8 cellular contexts compared by ENCODE assay signal in genomic region chr4:140095694-140096482, GRCh38. TPM values are rescaled to one million over a fixed set of nuclear protein-coding genes. Genes with fewer than 3 reads are reported as not detected.
A peak's percentile ranks its signal among the peaks of the same experiment; 100 is the strongest.
DNase-seq lines count a peak whose midpoint lies in the region; ATAC-seq and TF ChIP-seq lines count a peak whose summit lies in the region.

No MANE protein-coding gene starts in this region.

- H3K4me3 Mint-ChIP-seq in Caco-2 (ENCODE audit: unreplicated experiment): peak overlapping the region; percentile 7
- peak overlapping the region; percentile 72 for H3K4me3 Mint-ChIP-seq in activated CD4-positive, alpha-beta memory T cell treated with anti-CD3 and anti-CD28 coated beads, Interleukin-2, amount 10 ng/mL, durations not matched to agents 7 days and 5 days
- peak overlapping the region; percentile 27 for H3K4me3 Mint-ChIP-seq in endodermal cell
- H3K4me3 Mint-ChIP-seq in naive thymus-derived CD4-positive, alpha-beta T cell: peak overlapping the region; percentile 68 to 97 (median 88)

- H3K4me1 ChIP-seq in Caco-2 (peaks cover 40% of the 10 kb centered on the region), endodermal cell (ENCODE audit: control insufficient read depth, insufficient read depth, low read length) (peaks cover 26% of the 10 kb centered on the region), thyroid gland (peaks cover 39 to 77% of the 10 kb centered on the region in 2 donors)
- peaks cover 5 to 53% of the 10 kb centered on the region in 2 donors for H3K4me1 ChIP-seq in naive thymus-derived CD4-positive, alpha-beta T cell (ENCODE audit: control insufficient read depth in 2 of 2, insufficient read depth in 2 of 2, low read length in 2 of 2)

- CTCF ChIA-PET in Caco-2 (lab: Charles Lee): no interaction called here
- CTCF ChIA-PET in activated CD4-positive, alpha-beta memory T cell treated with anti-CD3 and anti-CD28 coated beads, Interleukin-2, amount 10 ng/mL, durations not matched to agents 7 days and 5 days (lab: Charles Lee): interaction anchor here (0.6 to 1.7 kb wide), 6 partner anchors 9 to 158 kb away, joined by 3 to 8 read pairs (median 3); no protein-coding TSS in a partner anchor
- CTCF ChIA-PET in naive thymus-derived CD4-positive, alpha-beta T cell (lab: Charles Lee): interaction anchor here (0.7 to 1.1 kb wide), 4 partner anchors 25 to 63 kb away, joined by 3 read pairs; no protein-coding TSS in a partner anchor

- H3K9ac ChIP-seq in endodermal cell (ENCODE audit: extremely low read depth, low read length, poor library complexity, severe bottlenecking): no peak overlapping the region

- peak; percentile 73 for ATAC-seq in naive thymus-derived CD4-positive, alpha-beta T cell

- intact Hi-C loops in Caco-2 (cut with micrococcal nuclease; ENCODE audit: unreplicated experiment) (no loop called here), thyroid gland (cut with DNase I) (no loop called here)
- intact Hi-C loops in naive thymus-derived CD4-positive, alpha-beta T cell (cut with micrococcal nuclease): loop anchor here (1.0 to 10.0 kb wide), 12 partner anchors 7 to 921 kb away; partner anchors contain the start of genes ELF2 (in 1 of the 2) and SETD7 (in 1 of the 2)

- H3K4me1 Mint-ChIP-seq in Caco-2 (ENCODE audit: low read depth, unreplicated experiment): peaks cover 73% of the 10 kb centered on the region
- H3K4me1 Mint-ChIP-seq in activated CD4-positive, alpha-beta memory T cell treated with anti-CD3 and anti-CD28 coated beads, Interleukin-2, amount 10 ng/mL, durations not matched to agents 7 days and 5 days: peaks cover 92% of the 10 kb centered on the region
- peaks cover 74% of the 10 kb centered on the region for H3K4me1 Mint-ChIP-seq in endodermal cell
- peaks cover 51 to 83% (median 75%) of the 10 kb centered on the region in 7 donors for H3K4me1 Mint-ChIP-seq in naive thymus-derived CD4-positive, alpha-beta T cell

- DNase-seq in Caco-2: no peak
- peak; percentile 88 to 92 for DNase-seq in Kasumi-1 (lab: John Stamatoyannopoulos, UW)
- DNase-seq in activated CD4-positive, alpha-beta memory T cell treated with anti-CD3 and anti-CD28 coated beads, Interleukin-2, amount 10 ng/mL, durations not matched to agents 7 days and 5 days: peak; percentile 72
- DNase-seq in endodermal cell: peak; percentile 81
- DNase-seq in naive thymus-derived CD4-positive, alpha-beta T cell: peak in 8 of 9 donors; percentile 46 to 92 (median 71)
- DNase-seq in thyroid gland: peak in 1 of 2 donors; percentile 22
- no peak for DNase-seq in NCI-H446 treated with DMSO at 0.1 percent for 48 hours (lab: John Stamatoyannopoulos, UW)
- no peak for DNase-seq in NCI-H2227 (lab: John Stamatoyannopoulos, UW; ENCODE audit: unreplicated experiment)

- H3K4me3 ChIP-seq in Caco-2 (ENCODE audit: low read depth, low read length) (no peak overlapping the region), endodermal cell (ENCODE audit: low read length) (no peak overlapping the region), thyroid gland (replicated peaks in 1 of 3) (no peak overlapping the region)
- H3K4me3 ChIP-seq in naive thymus-derived CD4-positive, alpha-beta T cell (ENCODE audit: low read length): peak overlapping the region; percentile 39

- no peak overlapping the region for H3K27ac ChIP-seq in endodermal cell (ENCODE audit: low read depth, low read length)
- peak overlapping the region; percentile 73 for H3K27ac ChIP-seq in naive thymus-derived CD4-positive, alpha-beta T cell (ENCODE audit: low read depth, low read length)
- peak overlapping the region; percentile 74 to 80 (median 78) for H3K27ac ChIP-seq in thyroid gland

- H3K9me3 ChIP-seq in Caco-2 (no peaks in the 10 kb centered on the region), endodermal cell (ENCODE audit: control insufficient read depth, low read length) (no peaks in the 10 kb centered on the region), thyroid gland (no peaks in the 10 kb centered on the region)
- no peaks in the 10 kb centered on the region for H3K9me3 ChIP-seq in naive thymus-derived CD4-positive, alpha-beta T cell (ENCODE audit: control insufficient read depth in 2 of 3, low read length in 3 of 3)

- H3K27me3 Mint-ChIP-seq in Caco-2 (ENCODE audit: insufficient read depth, unreplicated experiment): no peaks in the 10 kb centered on the region
- no peaks in the 10 kb centered on the region for H3K27me3 Mint-ChIP-seq in activated CD4-positive, alpha-beta memory T cell treated with anti-CD3 and anti-CD28 coated beads, Interleukin-2, amount 10 ng/mL, durations not matched to agents 7 days and 5 days
- H3K27me3 Mint-ChIP-seq in endodermal cell (ENCODE audit: insufficient read depth): no peaks in the 10 kb centered on the region
- peaks cover 0 to 2% (median 0%) of the 10 kb centered on the region in 5 donors for H3K27me3 Mint-ChIP-seq in naive thymus-derived CD4-positive, alpha-beta T cell

- peak overlapping the region; percentile 60 for H3K27ac Mint-ChIP-seq in Caco-2 (ENCODE audit: unreplicated experiment)
- H3K27ac Mint-ChIP-seq in activated CD4-positive, alpha-beta memory T cell treated with anti-CD3 and anti-CD28 coated beads, Interleukin-2, amount 10 ng/mL, durations not matched to agents 7 days and 5 days: peak overlapping the region; percentile 89
- H3K27ac Mint-ChIP-seq in endodermal cell: peak overlapping the region; percentile 91
- H3K27ac Mint-ChIP-seq in naive thymus-derived CD4-positive, alpha-beta T cell: peak overlapping the region; percentile 90 to 99 (median 95)

- no peaks in the 10 kb centered on the region for H3K36me3 ChIP-seq in Caco-2 (ENCODE audit: control insufficient read depth, insufficient read depth, low read length)
- no peaks in the 10 kb centered on the region for H3K36me3 ChIP-seq in endodermal cell (ENCODE audit: control insufficient read depth, insufficient read depth, low read length)
- H3K36me3 ChIP-seq in naive thymus-derived CD4-positive, alpha-beta T cell (ENCODE audit: control insufficient read depth in 2 of 3, insufficient read depth in 3 of 3, low read length in 3 of 3): no peaks in the 10 kb centered on the region
- no peaks in the 10 kb centered on the region for H3K36me3 ChIP-seq in thyroid gland

- H3K36me3 Mint-ChIP-seq in Caco-2 (ENCODE audit: insufficient read depth, unreplicated experiment) (no peaks in the 10 kb centered on the region), endodermal cell (ENCODE audit: low read depth) (peaks cover 3% of the 10 kb centered on the region)
- H3K36me3 Mint-ChIP-seq in activated CD4-positive, alpha-beta memory T cell treated with anti-CD3 and anti-CD28 coated beads, Interleukin-2, amount 10 ng/mL, durations not matched to agents 7 days and 5 days (ENCODE audit: low read depth): peaks cover 3% of the 10 kb centered on the region
- peaks cover 0 to 16% (median 0%) of the 10 kb centered on the region in 5 donors for H3K36me3 Mint-ChIP-seq in naive thymus-derived CD4-positive, alpha-beta T cell

- no TSS peak for BruUV-seq in Caco-2 (replicated peaks; lab: Mats Ljungman, UMichigan)

- POLR2A ChIA-PET in Caco-2 (lab: Charles Lee): no interaction called here
- POLR2A ChIA-PET in activated CD4-positive, alpha-beta memory T cell treated with anti-CD3 and anti-CD28 coated beads, Interleukin-2, amount 10 ng/mL, durations not matched to agents 7 days and 5 days (lab: Charles Lee): interaction anchor here (0.6 to 3.3 kb wide), 19 partner anchors 9 to 539 kb away, joined by 3 to 16 read pairs (median 5); partner anchors contain the start of genes MAML3, SCOC and SETD7
- POLR2A ChIA-PET in naive thymus-derived CD4-positive, alpha-beta T cell (lab: Charles Lee): interaction anchor here (0.9 to 4.5 kb wide), 6 partner anchors 16 to 277 kb away, joined by 4 to 45 read pairs (median 4); partner anchors contain the start of genes MAML3 and SCOC

- no peak for TF ChIP-seq POLR2A in thyroid gland (IDR thresholded peaks at IDR 0.05)

- 89 to 90% methylated on average over 8 to 9 of the region's 9 CpGs for WGBS in endodermal cell (ENCODE audit: insufficient coverage in 1 of 2, insufficient read length in 1 of 2), 2 experiments
- WGBS in thyroid gland, 2 donors: 72 to 77% methylated on average over 9 of the region's 9 CpGs

- TF ChIP-seq CTCF in Caco-2 (IDR thresholded peaks at IDR 0.05; ENCODE audit: insufficient read depth in 1 of 2, low read depth in 1 of 2, low read length in 1 of 2, severe bottlenecking in 1 of 2, unreplicated experiment in 1 of 2): no peak
- TF ChIP-seq CTCF in endodermal cell (conservative IDR thresholded peaks at IDR 0.05): no peak
- TF ChIP-seq CTCF in thyroid gland (IDR thresholded peaks at IDR 0.05): no peak

- H3K27me3 ChIP-seq in Caco-2 (replicated peaks; ENCODE audit: control insufficient read depth, insufficient read depth, low read length) (no peaks in the 10 kb centered on the region), endodermal cell (ENCODE audit: control insufficient read depth, insufficient read depth, low read length, poor library complexity, severe bottlenecking) (no peaks in the 10 kb centered on the region), thyroid gland (no peaks in the 10 kb centered on the region)
- H3K27me3 ChIP-seq in naive thymus-derived CD4-positive, alpha-beta T cell (ENCODE audit: control insufficient read depth in 2 of 2, insufficient read depth in 2 of 2, low read length in 2 of 2): no peaks in the 10 kb centered on the region

- H3K9me3 Mint-ChIP-seq in Caco-2 (ENCODE audit: unreplicated experiment) (no peaks in the 10 kb centered on the region), endodermal cell (no peaks in the 10 kb centered on the region)
- no peaks in the 10 kb centered on the region for H3K9me3 Mint-ChIP-seq in activated CD4-positive, alpha-beta memory T cell treated with anti-CD3 and anti-CD28 coated beads, Interleukin-2, amount 10 ng/mL, durations not matched to agents 7 days and 5 days
- H3K9me3 Mint-ChIP-seq in naive thymus-derived CD4-positive, alpha-beta T cell: no peaks in the 10 kb centered on the region

RNA-seq across cellular contexts. Expression of gene MAML3, which starts 58.1 kb away (rescaled TPM):
- 12.1 TPM in 2 replicates for total RNA-seq in Caco-2 (2022)
- total RNA-seq in activated CD4-positive, alpha-beta memory T cell treated with anti-CD3 and anti-CD28 coated beads, Interleukin-2, amount 10 ng/mL, durations not matched to agents 7 days and 5 days: 1 to 10 TPM; 2.5 to 2.6 TPM
- 10 to 100 TPM; 29.2 to 32.2 TPM for total RNA-seq in endodermal cell
- polyA plus RNA-seq in endodermal cell (2013, experiment 1 of 2): 16.8 TPM
- polyA plus RNA-seq in endodermal cell (2013, experiment 2 of 2): 15.4 TPM
- 1 to 10 TPM; 1.4 to 9.4 (median 3.6) TPM for total RNA-seq in naive thymus-derived CD4-positive, alpha-beta T cell
- polyA plus RNA-seq in naive thymus-derived CD4-positive, alpha-beta T cell: under 1 TPM; 0.53 to 0.55 TPM
- total RNA-seq in thyroid gland: 10 to 100 TPM in 2 of 4 donors, 1 to 10 TPM in 2; 5.7 to 14.1 (median 11.4) TPM

Comparison
In these comparisons a context has a peak if more than half of its experiments do, and no peak if none do; other contexts are left out.
1. DNase-seq: peak in Kasumi-1 (2 of 2), activated CD4-positive, alpha-beta memory T cell treated with anti-CD3 and anti-CD28 coated beads, Interleukin-2, amount 10 ng/mL, durations not matched to agents 7 days and 5 days (single experiment), endodermal cell (single experiment) and naive thymus-derived CD4-positive, alpha-beta T cell (8 of 9); none in Caco-2 (0 of 2), NCI-H446 treated with DMSO at 0.1 percent for 48 hours (single experiment) and NCI-H2227 (single experiment).
2. H3K4me3 Mint-ChIP-seq: peak in every context shown above with its lines; median percentile 88 in naive thymus-derived CD4-positive, alpha-beta T cell; 72 in activated CD4-positive, alpha-beta memory T cell treated with anti-CD3 and anti-CD28 coated beads, Interleukin-2, amount 10 ng/mL, durations not matched to agents 7 days and 5 days; 27 in endodermal cell; 7 in Caco-2.
3. intact Hi-C loops: an anchor here in naive thymus-derived CD4-positive, alpha-beta T cell (1.0 to 10.0 kb wide); none called in Caco-2 and thyroid gland.
4. Peak in every context shown above with its lines, with median percentiles within 50 percentile points of each other: H3K27ac Mint-ChIP-seq.